ENCODE assay signal across 23 cellular contexts in genomic region chr9:1273859-1274258, GRCh38.
DNase-seq lines count a peak whose midpoint lies in the region; FAIRE-seq and TF ChIP-seq lines count a peak whose summit lies in the region.
"Had no signal": no experiment of that assay in that cellular context is flagged by ENCODE, and none has a peak within 500 bp of the region (broad histone marks: within the 10 kb centered on the region; RNA-seq: fewer than 3 reads in every experiment).

No MANE protein-coding gene starts in this region.

- no peaks in the 10 kb centered on the region for H3K9me3 ChIP-seq in Loucy (ENCODE audit: insufficient read depth, low read depth, low read length)
- no peaks in the 10 kb centered on the region for H3K9me3 ChIP-seq in MG63
- H3K9me3 ChIP-seq: BE2C had no signal

- TF ChIP-seq CTCF in Loucy (conservative IDR thresholded peaks at IDR 0.05; ENCODE audit: low read length) (no peak), bronchial epithelial cell (IDR thresholded peaks at IDR 0.05; ENCODE audit: insufficient read depth, low read length, severe bottlenecking) (no peak)

- H3K4me3 ChIP-seq in Loucy (ENCODE audit: low read length, poor library complexity, severe bottlenecking) (peak overlapping the region; percentile 47), bronchial epithelial cell (ENCODE audit: low read depth, low read length) (no peak overlapping the region), MG63 (no peak overlapping the region)
- H3K4me3 ChIP-seq: coronary artery, SK-N-MC had no signal

- H3K36me3 ChIP-seq in Loucy (ENCODE audit: insufficient read depth, low read length) (no peaks in the 10 kb centered on the region), bronchial epithelial cell (ENCODE audit: control insufficient read depth, insufficient read depth, low read length) (no peaks in the 10 kb centered on the region), MG63 (no peaks in the 10 kb centered on the region)
- H3K36me3 ChIP-seq: BE2C had no signal

- DNase-seq in DMS53 (lab: John Stamatoyannopoulos, UW) (peak; percentile 50), DMS53 treated with DMSO at 0.1 percent for 48 hours (lab: John Stamatoyannopoulos, UW; ENCODE audit: unreplicated experiment) (no peak), bronchial epithelial cell (ENCODE audit: low read depth) (peak; percentile 46), renal cortical epithelial cell (ENCODE audit: low read depth) (peak; percentile 35), GM19238 (ENCODE audit: insufficient read length, low spot score) (no peak), MG63 (no peak)
- no peak for DNase-seq in activated effector memory CD4-positive, alpha-beta T cell treated with anti-CD3 and anti-CD28 coated beads, Interleukin-2, amount 50 U/mL, for 16 hours
- DNase-seq: activated CD4-positive, CD25-positive, alpha-beta regulatory T cell; BE2C; foreskin keratinocyte; GDM1; Karpas-422; left colon; midbrain; NCI-H1105 treated with DMSO at 0.1 percent for 48 hours; NCI-H748 treated with DMSO at 0.1 percent for 48 hours; small intestine; stimulated activated CD4-positive, alpha-beta T cell treated with anti-CD3 and anti-CD28 coated beads, Interleukin-4, amount 100 ng/mL, for 1 hour had no signal

- H3K4me1 ChIP-seq in Loucy (ENCODE audit: insufficient read depth, low read length, poor library complexity, severe bottlenecking): peaks cover 30% of the 10 kb centered on the region
- H3K4me1 ChIP-seq: BE2C, foreskin keratinocyte had no signal

- FAIRE-seq in bronchial epithelial cell (lab: Jason Lieb, UNC): no peak
- FAIRE-seq: endothelial cell of umbilical vein, HTR-8/SVneo, small intestine had no signal

- H2AFZ ChIP-seq in Loucy (ENCODE audit: low read length): peak overlapping the region; percentile 42; the same call in 1 of the 2 replicates

- H4K20me1 ChIP-seq in Loucy (ENCODE audit: insufficient read depth, low read length, poor library complexity, severe bottlenecking): no peaks in the 10 kb centered on the region

- H3K27me3 ChIP-seq in Loucy (ENCODE audit: insufficient read depth, low read length, poor library complexity, severe bottlenecking): no peaks in the 10 kb centered on the region
- H3K27me3 ChIP-seq in bronchial epithelial cell (ENCODE audit: control insufficient read depth, insufficient read depth, low read length): no peaks in the 10 kb centered on the region
- H3K27me3 ChIP-seq in MG63: no peaks in the 10 kb centered on the region
- H3K27me3 ChIP-seq: BE2C, foreskin keratinocyte had no signal

- 0 out of 2 replicates have a peak, but pooled peaks cover 4% of the 10 kb centered on the region for H3F3A ChIP-seq in Loucy (ENCODE audit: low read depth)

- H3K9ac ChIP-seq in Loucy (ENCODE audit: low read depth, low read length, poor library complexity, severe bottlenecking): peak overlapping the region; percentile 26

- H3K9me2 ChIP-seq in Loucy (replicated peaks; ENCODE audit: low read depth, low read length): no peaks in the 10 kb centered on the region

- no peaks in the 10 kb centered on the region for H3K79me2 ChIP-seq in Loucy (ENCODE audit: insufficient read depth, low read length)

- peak overlapping the region; percentile 61 for H3K4me2 ChIP-seq in Loucy (ENCODE audit: low read depth, low read length, poor library complexity, severe bottlenecking)

Comparison
In these comparisons a context has a peak if more than half of its experiments do, and no peak if none do; other contexts are left out.
1. DNase-seq: peak in DMS53 (single experiment), bronchial epithelial cell (single experiment) and renal cortical epithelial cell (single experiment); none in DMS53 treated with DMSO at 0.1 percent for 48 hours (single experiment), activated effector memory CD4-positive, alpha-beta T cell treated with anti-CD3 and anti-CD28 coated beads, Interleukin-2, amount 50 U/mL, for 16 hours (single experiment), GM19238 (single experiment) and MG63 (single experiment).